In genomic region chr2:159897081-159897480, GRCh38 we compare ENCODE assay signal across 24 cellular contexts. TPM values are rescaled to one million over a fixed set of nuclear protein-coding genes. Genes with fewer than 3 reads are reported as not detected.
A peak's percentile ranks its signal among the peaks of the same experiment; 100 is the strongest.
DNase-seq lines count a peak whose midpoint lies in the region; ATAC-seq, FAIRE-seq and TF ChIP-seq lines count a peak whose summit lies in the region.
"Had no signal": no experiment of that assay in that cellular context is flagged by ENCODE, and none has a peak within 500 bp of the region (broad histone marks: within the 10 kb centered on the region; RNA-seq: fewer than 3 reads in every experiment).

No MANE protein-coding gene starts in this region.

- CTCF ChIA-PET in activated CD8-positive, alpha-beta T cell treated with anti-CD3 and anti-CD28 coated beads for 36 hours (lab: Charles Lee), result interaction anchor here (0.7 to 1.3 kb wide), 3 partner anchors 21 to 141 kb away, joined by 3 to 4 read pairs (median 3); no protein-coding TSS in a partner anchor
- CTCF ChIA-PET in activated CD8-positive, alpha-beta T cell treated with anti-CD3 and anti-CD28 coated beads, Interleukin-2, amount 10 ng/mL, durations not matched to agents 7 days and 5 days (lab: Charles Lee), result interaction anchor here (1.4 kb wide), 1 partner anchor 25 kb away, joined by 3 read pairs; no protein-coding TSS in a partner anchor

- H3K4me3 Mint-ChIP-seq in activated CD8-positive, alpha-beta T cell treated with anti-CD3 and anti-CD28 coated beads for 36 hours, result no peak overlapping the region
- no peak overlapping the region for H3K4me3 Mint-ChIP-seq in activated CD8-positive, alpha-beta T cell treated with anti-CD3 and anti-CD28 coated beads, Interleukin-2, amount 10 ng/mL, durations not matched to agents 7 days and 5 days
- H3K4me3 Mint-ChIP-seq in T-helper 17 cell, result no peak overlapping the region
- H3K4me3 Mint-ChIP-seq in stimulated activated memory B cell treated with anti-CD40 and anti-IgM and Interleukin-4, amounts not matched to agents 10 μg/mL and 1 μg/mL and 100 μg/mL, for 72 hours, result peak overlapping the region; percentile 70

- no peaks in the 10 kb centered on the region for H3K27me3 Mint-ChIP-seq in activated CD8-positive, alpha-beta T cell treated with anti-CD3 and anti-CD28 coated beads for 36 hours
- no peaks in the 10 kb centered on the region for H3K27me3 Mint-ChIP-seq in activated CD8-positive, alpha-beta T cell treated with anti-CD3 and anti-CD28 coated beads, Interleukin-2, amount 10 ng/mL, durations not matched to agents 7 days and 5 days (ENCODE audit: low read depth)
- H3K27me3 Mint-ChIP-seq in T-helper 17 cell, result no peaks in the 10 kb centered on the region
- H3K27me3 Mint-ChIP-seq in stimulated activated memory B cell treated with anti-CD40 and anti-IgM and Interleukin-4, amounts not matched to agents 10 μg/mL and 1 μg/mL and 100 μg/mL, for 72 hours, result no peaks in the 10 kb centered on the region
- H3K27me3 Mint-ChIP-seq: CD4-positive, CD25-positive, alpha-beta regulatory T cell; IgD-negative memory B cell had no signal

- H3K36me3 Mint-ChIP-seq in activated CD8-positive, alpha-beta T cell treated with anti-CD3 and anti-CD28 coated beads for 36 hours (ENCODE audit: low read depth), result peaks cover 55% of the 10 kb centered on the region
- H3K36me3 Mint-ChIP-seq in activated CD8-positive, alpha-beta T cell treated with anti-CD3 and anti-CD28 coated beads, Interleukin-2, amount 10 ng/mL, durations not matched to agents 7 days and 5 days (ENCODE audit: low read depth), result peaks cover 26% of the 10 kb centered on the region
- H3K36me3 Mint-ChIP-seq in T-helper 17 cell (ENCODE audit: low read depth), result peaks cover 11% of the 10 kb centered on the region
- H3K36me3 Mint-ChIP-seq in stimulated activated memory B cell treated with anti-CD40 and anti-IgM and Interleukin-4, amounts not matched to agents 10 μg/mL and 1 μg/mL and 100 μg/mL, for 72 hours, result peaks cover 81% of the 10 kb centered on the region

- no peak for TF ChIP-seq CTCF in activated CD8-positive, alpha-beta T cell treated with anti-CD3 and anti-CD28 coated beads for 36 hours (IDR thresholded peaks at IDR 0.05)

- H3K4me1 Mint-ChIP-seq in activated CD8-positive, alpha-beta T cell treated with anti-CD3 and anti-CD28 coated beads for 36 hours (ENCODE audit: low read depth), result peaks cover 84% of the 10 kb centered on the region
- H3K4me1 Mint-ChIP-seq in activated CD8-positive, alpha-beta T cell treated with anti-CD3 and anti-CD28 coated beads, Interleukin-2, amount 10 ng/mL, durations not matched to agents 7 days and 5 days (ENCODE audit: low read depth), result peaks cover 21% of the 10 kb centered on the region
- H3K4me1 Mint-ChIP-seq in T-helper 17 cell, result peaks cover 38% of the 10 kb centered on the region
- peaks cover 94% of the 10 kb centered on the region for H3K4me1 Mint-ChIP-seq in stimulated activated memory B cell treated with anti-CD40 and anti-IgM and Interleukin-4, amounts not matched to agents 10 μg/mL and 1 μg/mL and 100 μg/mL, for 72 hours

- peak; percentile 17 for FAIRE-seq in GM12892 (lab: Jason Lieb, UNC)
- FAIRE-seq: A549 had no signal

- no peak for TF ChIP-seq POLR2A in GM12892 (IDR thresholded peaks at IDR 0.05; ENCODE audit: low read depth, low read length)

- intact Hi-C loops in activated CD8-positive, alpha-beta T cell treated with anti-CD3 and anti-CD28 coated beads for 36 hours (cut with micrococcal nuclease), result no loop called here

- no peak for ATAC-seq in activated CD8-positive, alpha-beta T cell treated with anti-CD3 and anti-CD28 coated beads for 36 hours
- ATAC-seq in activated CD8-positive, alpha-beta T cell treated with anti-CD3 and anti-CD28 coated beads, Interleukin-2, amount 10 ng/mL, durations not matched to agents 7 days and 5 days, result no peak
- ATAC-seq in T-helper 17 cell, result no peak
- ATAC-seq in stimulated activated memory B cell treated with anti-CD40 and anti-IgM and Interleukin-4, amounts not matched to agents 10 μg/mL and 1 μg/mL and 100 μg/mL, for 72 hours, result no peak
- no peak for ATAC-seq in HG03460 (IDR thresholded peaks at IDR 0.05; ENCODE audit: unreplicated experiment)
- ATAC-seq: A549, PC-3 had no signal

- no peaks in the 10 kb centered on the region for H3K9me3 ChIP-seq in T-helper 17 cell (ENCODE audit: control insufficient read depth, low read length, poor library complexity, severe bottlenecking)
- H3K9me3 ChIP-seq: A549, HAP-1 had no signal

- peak overlapping the region; percentile 10 for H3K27ac Mint-ChIP-seq in activated CD8-positive, alpha-beta T cell treated with anti-CD3 and anti-CD28 coated beads for 36 hours
- H3K27ac Mint-ChIP-seq in activated CD8-positive, alpha-beta T cell treated with anti-CD3 and anti-CD28 coated beads, Interleukin-2, amount 10 ng/mL, durations not matched to agents 7 days and 5 days, result no peak overlapping the region
- H3K27ac Mint-ChIP-seq in T-helper 17 cell, result peak overlapping the region; percentile 67
- H3K27ac Mint-ChIP-seq in stimulated activated memory B cell treated with anti-CD40 and anti-IgM and Interleukin-4, amounts not matched to agents 10 μg/mL and 1 μg/mL and 100 μg/mL, for 72 hours, result peak overlapping the region; percentile 92
- H3K27ac Mint-ChIP-seq: IgD-negative memory B cell had no signal

- no peaks in the 10 kb centered on the region for H3K9me3 Mint-ChIP-seq in activated CD8-positive, alpha-beta T cell treated with anti-CD3 and anti-CD28 coated beads for 36 hours
- no peaks in the 10 kb centered on the region for H3K9me3 Mint-ChIP-seq in activated CD8-positive, alpha-beta T cell treated with anti-CD3 and anti-CD28 coated beads, Interleukin-2, amount 10 ng/mL, durations not matched to agents 7 days and 5 days (ENCODE audit: insufficient read depth)
- no peaks in the 10 kb centered on the region for H3K9me3 Mint-ChIP-seq in stimulated activated memory B cell treated with anti-CD40 and anti-IgM and Interleukin-4, amounts not matched to agents 10 μg/mL and 1 μg/mL and 100 μg/mL, for 72 hours
- H3K9me3 Mint-ChIP-seq: CD4-positive, CD25-positive, alpha-beta regulatory T cell; IgD-negative memory B cell had no signal

- POLR2A ChIA-PET in activated CD8-positive, alpha-beta T cell treated with anti-CD3 and anti-CD28 coated beads for 36 hours (lab: Charles Lee), result interaction anchor here (1.3 to 3.3 kb wide), 2 partner anchors 8 to 18 kb away, joined by 4 to 14 read pairs; partner anchors contain the start of gene LY75
- POLR2A ChIA-PET in activated CD8-positive, alpha-beta T cell treated with anti-CD3 and anti-CD28 coated beads, Interleukin-2, amount 10 ng/mL, durations not matched to agents 7 days and 5 days (lab: Charles Lee), result no interaction called here

- no peak for DNase-seq in activated CD8-positive, alpha-beta T cell treated with anti-CD3 and anti-CD28 coated beads for 36 hours
- no peak for DNase-seq in activated CD8-positive, alpha-beta T cell treated with anti-CD3 and anti-CD28 coated beads, Interleukin-2, amount 10 ng/mL, durations not matched to agents 7 days and 5 days
- DNase-seq in GM12892 (ENCODE audit: insufficient read length) (no peak), T-helper 17 cell (no peak), hepatic stellate cell (ENCODE audit: low spot score) (no peak)
- DNase-seq: CD4-positive, CD25-positive, alpha-beta regulatory T cell; EL; GF-D8; GM23248; Karpas-422; MV-4-11; NCI-H1105 treated with DMSO at 0.1 percent for 48 hours; NCI-H2029 treated with DMSO at 0.1 percent for 48 hours; NCI-H345; NCI-H524; PC-3; Right ventricle myocardium superior had no signal

RNA-seq across cellular contexts. Expression of gene LY75, which starts 7.5 kb away (rescaled TPM):
- total RNA-seq in activated CD8-positive, alpha-beta T cell treated with anti-CD3 and anti-CD28 coated beads for 36 hours, result 10 to 100 TPM; 33.1 to 33.6 TPM
- total RNA-seq in activated CD8-positive, alpha-beta T cell treated with anti-CD3 and anti-CD28 coated beads, Interleukin-2, amount 10 ng/mL, durations not matched to agents 7 days and 5 days, result 10 to 100 TPM; 24.0 to 24.3 TPM
- polyA plus RNA-seq in GM12892 (2012; ENCODE audit: missing spikeins), result 105 TPM
- total RNA-seq in T-helper 17 cell, result 10 to 100 TPM; 31.8 to 37.1 TPM
- total RNA-seq: PC-3, RPMI7951, SK-MEL-5 had no signal
